ENCODE assay signal across 2 cellular contexts in the genomic region with DNA sequence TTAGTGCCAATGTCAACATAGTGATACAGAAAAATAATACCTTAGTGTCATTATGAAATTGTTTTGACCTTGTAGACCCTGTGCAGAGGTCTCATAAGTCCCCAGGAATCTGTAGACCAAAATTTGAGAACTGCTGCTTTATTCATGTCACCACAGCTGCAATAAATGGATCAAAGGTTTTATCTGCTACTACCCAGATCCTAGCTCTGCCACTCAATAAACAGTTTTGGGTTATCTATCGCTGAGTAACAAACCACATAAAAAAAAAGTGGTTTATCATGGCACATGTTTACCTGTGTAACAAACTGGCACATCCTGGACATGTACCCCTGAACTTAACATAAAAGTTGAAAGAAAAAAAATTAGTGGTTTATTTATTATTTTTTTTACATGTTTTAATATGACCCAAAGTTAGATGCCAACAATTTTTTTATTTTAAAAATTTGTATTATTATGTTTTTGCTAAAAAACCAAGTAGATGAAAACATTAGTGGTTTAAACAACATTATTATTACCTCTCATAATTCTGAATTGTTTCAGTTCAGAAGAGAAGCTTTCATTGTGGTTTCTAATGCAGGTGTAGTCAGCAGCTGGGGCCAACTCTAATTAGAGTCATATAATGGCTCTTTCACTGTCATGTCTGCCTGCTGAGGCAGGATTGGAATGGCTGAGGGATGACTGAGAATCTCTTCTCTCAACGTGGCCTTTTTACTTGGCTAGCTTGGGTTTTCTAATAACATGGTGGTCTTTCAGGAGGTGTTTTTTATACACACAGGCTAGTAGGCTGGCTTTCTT.
TF ChIP-seq lines count a peak whose summit lies in the region.

No MANE protein-coding gene starts in this region.

TF ChIP-seq in GM23338, 12 proteins besides CTCF, POLR2A, EP300 and RAD21 (continued from another document and continues in another):
- TF ChIP-seq, protein P1, sequence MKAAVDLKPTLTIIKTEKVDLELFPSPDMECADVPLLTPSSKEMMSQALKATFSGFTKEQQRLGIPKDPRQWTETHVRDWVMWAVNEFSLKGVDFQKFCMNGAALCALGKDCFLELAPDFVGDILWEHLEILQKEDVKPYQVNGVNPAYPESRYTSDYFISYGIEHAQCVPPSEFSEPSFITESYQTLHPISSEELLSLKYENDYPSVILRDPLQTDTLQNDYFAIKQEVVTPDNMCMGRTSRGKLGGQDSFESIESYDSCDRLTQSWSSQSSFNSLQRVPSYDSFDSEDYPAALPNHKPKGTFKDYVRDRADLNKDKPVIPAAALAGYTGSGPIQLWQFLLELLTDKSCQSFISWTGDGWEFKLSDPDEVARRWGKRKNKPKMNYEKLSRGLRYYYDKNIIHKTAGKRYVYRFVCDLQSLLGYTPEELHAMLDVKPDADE (IDR thresholded peaks at IDR 0.05), result no peak
- TF ChIP-seq ZNF114 (CRISPR knock-in tag; IDR thresholded peaks at IDR 0.05) (no peak), STAT1 (IDR thresholded peaks at IDR 0.05; ENCODE audit: unreplicated experiment) (no peak), JUNB (IDR thresholded peaks at IDR 0.05; ENCODE audit: unreplicated experiment) (no peak), POLR2AphosphoS5 (IDR thresholded peaks at IDR 0.05; ENCODE audit: low read depth) (no peak), NANOG (IDR thresholded peaks at IDR 0.05; ENCODE audit: borderline replicate concordance) (no peak)
- TF ChIP-seq, protein P2, sequence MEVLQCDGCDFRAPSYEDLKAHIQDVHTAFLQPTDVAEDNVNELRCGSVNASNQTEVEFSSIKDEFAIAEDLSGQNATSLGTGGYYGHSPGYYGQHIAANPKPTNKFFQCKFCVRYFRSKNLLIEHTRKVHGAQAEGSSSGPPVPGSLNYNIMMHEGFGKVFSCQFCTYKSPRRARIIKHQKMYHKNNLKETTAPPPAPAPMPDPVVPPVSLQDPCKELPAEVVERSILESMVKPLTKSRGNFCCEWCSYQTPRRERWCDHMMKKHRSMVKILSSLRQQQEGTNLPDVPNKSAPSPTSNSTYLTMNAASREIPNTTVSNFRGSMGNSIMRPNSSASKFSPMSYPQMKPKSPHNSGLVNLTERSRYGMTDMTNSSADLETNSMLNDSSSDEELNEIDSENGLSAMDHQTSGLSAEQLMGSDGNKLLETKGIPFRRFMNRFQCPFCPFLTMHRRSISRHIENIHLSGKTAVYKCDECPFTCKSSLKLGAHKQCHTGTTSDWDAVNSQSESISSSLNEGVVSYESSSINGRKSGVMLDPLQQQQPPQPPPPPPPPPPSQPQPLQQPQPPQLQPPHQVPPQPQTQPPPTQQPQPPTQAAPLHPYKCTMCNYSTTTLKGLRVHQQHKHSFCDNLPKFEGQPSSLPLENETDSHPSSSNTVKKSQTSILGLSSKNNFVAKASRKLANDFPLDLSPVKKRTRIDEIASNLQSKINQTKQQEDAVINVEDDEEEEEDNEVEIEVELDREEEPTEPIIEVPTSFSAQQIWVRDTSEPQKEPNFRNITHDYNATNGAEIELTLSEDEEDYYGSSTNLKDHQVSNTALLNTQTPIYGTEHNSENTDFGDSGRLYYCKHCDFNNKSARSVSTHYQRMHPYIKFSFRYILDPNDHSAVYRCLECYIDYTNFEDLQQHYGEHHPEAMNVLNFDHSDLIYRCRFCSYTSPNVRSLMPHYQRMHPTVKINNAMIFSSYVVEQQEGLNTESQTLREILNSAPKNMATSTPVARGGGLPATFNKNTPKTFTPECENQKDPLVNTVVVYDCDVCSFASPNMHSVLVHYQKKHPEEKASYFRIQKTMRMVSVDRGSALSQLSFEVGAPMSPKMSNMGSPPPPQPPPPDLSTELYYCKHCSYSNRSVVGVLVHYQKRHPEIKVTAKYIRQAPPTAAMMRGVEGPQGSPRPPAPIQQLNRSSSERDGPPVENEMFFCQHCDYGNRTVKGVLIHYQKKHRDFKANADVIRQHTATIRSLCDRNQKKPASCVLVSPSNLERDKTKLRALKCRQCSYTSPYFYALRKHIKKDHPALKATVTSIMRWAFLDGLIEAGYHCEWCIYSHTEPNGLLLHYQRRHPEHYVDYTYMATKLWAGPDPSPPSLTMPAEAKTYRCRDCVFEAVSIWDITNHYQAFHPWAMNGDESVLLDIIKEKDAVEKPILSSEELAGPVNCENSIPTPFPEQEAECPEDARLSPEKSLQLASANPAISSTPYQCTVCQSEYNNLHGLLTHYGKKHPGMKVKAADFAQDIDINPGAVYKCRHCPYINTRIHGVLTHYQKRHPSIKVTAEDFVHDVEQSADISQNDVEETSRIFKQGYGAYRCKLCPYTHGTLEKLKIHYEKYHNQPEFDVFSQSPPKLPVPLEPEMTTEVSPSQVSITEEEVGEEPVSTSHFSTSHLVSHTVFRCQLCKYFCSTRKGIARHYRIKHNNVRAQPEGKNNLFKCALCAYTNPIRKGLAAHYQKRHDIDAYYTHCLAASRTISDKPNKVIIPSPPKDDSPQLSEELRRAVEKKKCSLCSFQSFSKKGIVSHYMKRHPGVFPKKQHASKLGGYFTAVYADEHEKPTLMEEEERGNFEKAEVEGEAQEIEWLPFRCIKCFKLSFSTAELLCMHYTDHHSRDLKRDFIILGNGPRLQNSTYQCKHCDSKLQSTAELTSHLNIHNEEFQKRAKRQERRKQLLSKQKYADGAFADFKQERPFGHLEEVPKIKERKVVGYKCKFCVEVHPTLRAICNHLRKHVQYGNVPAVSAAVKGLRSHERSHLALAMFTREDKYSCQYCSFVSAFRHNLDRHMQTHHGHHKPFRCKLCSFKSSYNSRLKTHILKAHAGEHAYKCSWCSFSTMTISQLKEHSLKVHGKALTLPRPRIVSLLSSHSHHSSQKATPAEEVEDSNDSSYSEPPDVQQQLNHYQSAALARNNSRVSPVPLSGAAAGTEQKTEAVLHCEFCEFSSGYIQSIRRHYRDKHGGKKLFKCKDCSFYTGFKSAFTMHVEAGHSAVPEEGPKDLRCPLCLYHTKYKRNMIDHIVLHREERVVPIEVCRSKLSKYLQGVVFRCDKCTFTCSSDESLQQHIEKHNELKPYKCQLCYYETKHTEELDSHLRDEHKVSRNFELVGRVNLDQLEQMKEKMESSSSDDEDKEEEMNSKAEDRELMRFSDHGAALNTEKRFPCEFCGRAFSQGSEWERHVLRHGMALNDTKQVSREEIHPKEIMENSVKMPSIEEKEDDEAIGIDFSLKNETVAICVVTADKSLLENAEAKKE (CRISPR knock-in tag; IDR thresholded peaks at IDR 0.05), result no peak
- TF ChIP-seq, protein P3, sequence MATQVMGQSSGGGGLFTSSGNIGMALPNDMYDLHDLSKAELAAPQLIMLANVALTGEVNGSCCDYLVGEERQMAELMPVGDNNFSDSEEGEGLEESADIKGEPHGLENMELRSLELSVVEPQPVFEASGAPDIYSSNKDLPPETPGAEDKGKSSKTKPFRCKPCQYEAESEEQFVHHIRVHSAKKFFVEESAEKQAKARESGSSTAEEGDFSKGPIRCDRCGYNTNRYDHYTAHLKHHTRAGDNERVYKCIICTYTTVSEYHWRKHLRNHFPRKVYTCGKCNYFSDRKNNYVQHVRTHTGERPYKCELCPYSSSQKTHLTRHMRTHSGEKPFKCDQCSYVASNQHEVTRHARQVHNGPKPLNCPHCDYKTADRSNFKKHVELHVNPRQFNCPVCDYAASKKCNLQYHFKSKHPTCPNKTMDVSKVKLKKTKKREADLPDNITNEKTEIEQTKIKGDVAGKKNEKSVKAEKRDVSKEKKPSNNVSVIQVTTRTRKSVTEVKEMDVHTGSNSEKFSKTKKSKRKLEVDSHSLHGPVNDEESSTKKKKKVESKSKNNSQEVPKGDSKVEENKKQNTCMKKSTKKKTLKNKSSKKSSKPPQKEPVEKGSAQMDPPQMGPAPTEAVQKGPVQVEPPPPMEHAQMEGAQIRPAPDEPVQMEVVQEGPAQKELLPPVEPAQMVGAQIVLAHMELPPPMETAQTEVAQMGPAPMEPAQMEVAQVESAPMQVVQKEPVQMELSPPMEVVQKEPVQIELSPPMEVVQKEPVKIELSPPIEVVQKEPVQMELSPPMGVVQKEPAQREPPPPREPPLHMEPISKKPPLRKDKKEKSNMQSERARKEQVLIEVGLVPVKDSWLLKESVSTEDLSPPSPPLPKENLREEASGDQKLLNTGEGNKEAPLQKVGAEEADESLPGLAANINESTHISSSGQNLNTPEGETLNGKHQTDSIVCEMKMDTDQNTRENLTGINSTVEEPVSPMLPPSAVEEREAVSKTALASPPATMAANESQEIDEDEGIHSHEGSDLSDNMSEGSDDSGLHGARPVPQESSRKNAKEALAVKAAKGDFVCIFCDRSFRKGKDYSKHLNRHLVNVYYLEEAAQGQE (IDR thresholded peaks at IDR 0.05; ENCODE audit: unreplicated experiment), result no peak

TF ChIP-seq in H1, 55 proteins besides CTCF, POLR2A, EP300 and RAD21:
- no peak for TF ChIP-seq BACH1 (IDR thresholded peaks at IDR 0.05; ENCODE audit: low read length)
- TF ChIP-seq SUZ12 (IDR thresholded peaks at IDR 0.05; ENCODE audit: low read length), result no peak
- no peak for TF ChIP-seq SIRT6 (IDR thresholded peaks at IDR 0.05; ENCODE audit: low read length)
- TF ChIP-seq CHD2 (IDR thresholded peaks at IDR 0.05; ENCODE audit: low read length), result no peak
- TF ChIP-seq PHF8 (conservative IDR thresholded peaks at IDR 0.05; ENCODE audit: low read depth, low read length), result no peak
TF ChIP-seq in H1: peak in this region for 0.
